Comparison of ENCODE assay signal across 1 cellular context in the genomic region with DNA sequence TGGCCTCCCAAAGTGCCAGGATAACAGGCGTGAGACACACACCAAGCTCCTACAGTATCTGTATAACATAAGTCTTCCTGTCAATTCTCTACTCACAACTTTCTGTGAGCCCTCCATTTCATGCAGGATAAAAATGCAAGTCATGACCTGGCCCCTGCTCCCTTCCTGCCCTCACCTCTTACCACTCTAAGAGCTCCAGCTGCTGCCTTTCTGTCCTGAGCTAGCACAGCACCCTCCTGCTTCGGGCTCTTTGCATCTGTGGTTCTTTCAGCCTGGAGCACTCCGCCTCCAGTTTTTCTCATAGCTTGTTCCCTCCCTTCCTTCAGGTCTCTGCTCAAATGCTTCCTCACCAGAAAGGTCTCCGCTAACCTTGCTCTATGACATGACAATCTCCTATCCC.
TF ChIP-seq lines count a peak whose summit lies in the region.

No MANE protein-coding gene starts in this region.

TF ChIP-seq in K562, 482 proteins besides CTCF, POLR2A, EP300 and RAD21 (continues in another document):
- no peak for TF ChIP-seq RAD51 (IDR thresholded peaks at IDR 0.05; ENCODE audit: borderline replicate concordance, low read depth)
- no peak for TF ChIP-seq RBM39 (optimal IDR thresholded peaks at IDR 0.05; ENCODE audit: low read depth, low read length)
- no peak for TF ChIP-seq SP1 (CRISPR knock-in tag; IDR thresholded peaks at IDR 0.05)
- no peak for TF ChIP-seq XRCC5 (IDR thresholded peaks at IDR 0.05; ENCODE audit: low read depth, low read length)
- no peak for TF ChIP-seq NUFIP1 (IDR thresholded peaks at IDR 0.05; ENCODE audit: partially characterized antibody)
- TF ChIP-seq XRCC3 (IDR thresholded peaks at IDR 0.05): no peak
- no peak for TF ChIP-seq PML (IDR thresholded peaks at IDR 0.05; ENCODE audit: low read length)
- TF ChIP-seq HDGF (IDR thresholded peaks at IDR 0.05): no peak
- TF ChIP-seq SRSF3 (IDR thresholded peaks at IDR 0.05; ENCODE audit: insufficient read depth, low read length): no peak
- peak; percentile 12; the same call in 1 of the 2 replicates for TF ChIP-seq SMARCE1 (IDR thresholded peaks at IDR 0.05)
- TF ChIP-seq, protein P1, sequence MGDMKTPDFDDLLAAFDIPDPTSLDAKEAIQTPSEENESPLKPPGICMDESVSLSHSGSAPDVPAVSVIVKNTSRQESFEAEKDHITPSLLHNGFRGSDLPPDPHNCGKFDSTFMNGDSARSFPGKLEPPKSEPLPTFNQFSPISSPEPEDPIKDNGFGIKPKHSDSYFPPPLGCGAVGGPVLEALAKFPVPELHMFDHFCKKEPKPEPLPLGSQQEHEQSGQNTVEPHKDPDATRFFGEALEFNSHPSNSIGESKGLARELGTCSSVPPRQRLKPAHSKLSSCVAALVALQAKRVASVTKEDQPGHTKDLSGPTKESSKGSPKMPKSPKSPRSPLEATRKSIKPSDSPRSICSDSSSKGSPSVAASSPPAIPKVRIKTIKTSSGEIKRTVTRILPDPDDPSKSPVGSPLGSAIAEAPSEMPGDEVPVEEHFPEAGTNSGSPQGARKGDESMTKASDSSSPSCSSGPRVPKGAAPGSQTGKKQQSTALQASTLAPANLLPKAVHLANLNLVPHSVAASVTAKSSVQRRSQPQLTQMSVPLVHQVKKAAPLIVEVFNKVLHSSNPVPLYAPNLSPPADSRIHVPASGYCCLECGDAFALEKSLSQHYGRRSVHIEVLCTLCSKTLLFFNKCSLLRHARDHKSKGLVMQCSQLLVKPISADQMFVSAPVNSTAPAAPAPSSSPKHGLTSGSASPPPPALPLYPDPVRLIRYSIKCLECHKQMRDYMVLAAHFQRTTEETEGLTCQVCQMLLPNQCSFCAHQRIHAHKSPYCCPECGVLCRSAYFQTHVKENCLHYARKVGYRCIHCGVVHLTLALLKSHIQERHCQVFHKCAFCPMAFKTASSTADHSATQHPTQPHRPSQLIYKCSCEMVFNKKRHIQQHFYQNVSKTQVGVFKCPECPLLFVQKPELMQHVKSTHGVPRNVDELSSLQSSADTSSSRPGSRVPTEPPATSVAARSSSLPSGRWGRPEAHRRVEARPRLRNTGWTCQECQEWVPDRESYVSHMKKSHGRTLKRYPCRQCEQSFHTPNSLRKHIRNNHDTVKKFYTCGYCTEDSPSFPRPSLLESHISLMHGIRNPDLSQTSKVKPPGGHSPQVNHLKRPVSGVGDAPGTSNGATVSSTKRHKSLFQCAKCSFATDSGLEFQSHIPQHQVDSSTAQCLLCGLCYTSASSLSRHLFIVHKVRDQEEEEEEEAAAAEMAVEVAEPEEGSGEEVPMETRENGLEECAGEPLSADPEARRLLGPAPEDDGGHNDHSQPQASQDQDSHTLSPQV (IDR thresholded peaks at IDR 0.05): peak; percentile 81
- no peak for TF ChIP-seq FOXK2 (conservative IDR thresholded peaks at IDR 0.05 in 1 of 2, IDR thresholded peaks at IDR 0.05 in 1 of 2; ENCODE audit: low read depth in 2 of 2)
- no peak for TF ChIP-seq ZNF75A (CRISPR knock-in tag; IDR thresholded peaks at IDR 0.05)
- TF ChIP-seq, protein P2, sequence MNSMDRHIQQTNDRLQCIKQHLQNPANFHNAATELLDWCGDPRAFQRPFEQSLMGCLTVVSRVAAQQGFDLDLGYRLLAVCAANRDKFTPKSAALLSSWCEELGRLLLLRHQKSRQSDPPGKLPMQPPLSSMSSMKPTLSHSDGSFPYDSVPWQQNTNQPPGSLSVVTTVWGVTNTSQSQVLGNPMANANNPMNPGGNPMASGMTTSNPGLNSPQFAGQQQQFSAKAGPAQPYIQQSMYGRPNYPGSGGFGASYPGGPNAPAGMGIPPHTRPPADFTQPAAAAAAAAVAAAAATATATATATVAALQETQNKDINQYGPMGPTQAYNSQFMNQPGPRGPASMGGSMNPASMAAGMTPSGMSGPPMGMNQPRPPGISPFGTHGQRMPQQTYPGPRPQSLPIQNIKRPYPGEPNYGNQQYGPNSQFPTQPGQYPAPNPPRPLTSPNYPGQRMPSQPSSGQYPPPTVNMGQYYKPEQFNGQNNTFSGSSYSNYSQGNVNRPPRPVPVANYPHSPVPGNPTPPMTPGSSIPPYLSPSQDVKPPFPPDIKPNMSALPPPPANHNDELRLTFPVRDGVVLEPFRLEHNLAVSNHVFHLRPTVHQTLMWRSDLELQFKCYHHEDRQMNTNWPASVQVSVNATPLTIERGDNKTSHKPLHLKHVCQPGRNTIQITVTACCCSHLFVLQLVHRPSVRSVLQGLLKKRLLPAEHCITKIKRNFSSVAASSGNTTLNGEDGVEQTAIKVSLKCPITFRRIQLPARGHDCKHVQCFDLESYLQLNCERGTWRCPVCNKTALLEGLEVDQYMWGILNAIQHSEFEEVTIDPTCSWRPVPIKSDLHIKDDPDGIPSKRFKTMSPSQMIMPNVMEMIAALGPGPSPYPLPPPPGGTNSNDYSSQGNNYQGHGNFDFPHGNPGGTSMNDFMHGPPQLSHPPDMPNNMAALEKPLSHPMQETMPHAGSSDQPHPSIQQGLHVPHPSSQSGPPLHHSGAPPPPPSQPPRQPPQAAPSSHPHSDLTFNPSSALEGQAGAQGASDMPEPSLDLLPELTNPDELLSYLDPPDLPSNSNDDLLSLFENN (IDR thresholded peaks at IDR 0.05; ENCODE audit: low read depth in 2 of 2, low read length in 2 of 2): no peak
- peak; percentile 92 for TF ChIP-seq C11orf30 (IDR thresholded peaks at IDR 0.05; ENCODE audit: low read depth)
- TF ChIP-seq, protein P3, sequence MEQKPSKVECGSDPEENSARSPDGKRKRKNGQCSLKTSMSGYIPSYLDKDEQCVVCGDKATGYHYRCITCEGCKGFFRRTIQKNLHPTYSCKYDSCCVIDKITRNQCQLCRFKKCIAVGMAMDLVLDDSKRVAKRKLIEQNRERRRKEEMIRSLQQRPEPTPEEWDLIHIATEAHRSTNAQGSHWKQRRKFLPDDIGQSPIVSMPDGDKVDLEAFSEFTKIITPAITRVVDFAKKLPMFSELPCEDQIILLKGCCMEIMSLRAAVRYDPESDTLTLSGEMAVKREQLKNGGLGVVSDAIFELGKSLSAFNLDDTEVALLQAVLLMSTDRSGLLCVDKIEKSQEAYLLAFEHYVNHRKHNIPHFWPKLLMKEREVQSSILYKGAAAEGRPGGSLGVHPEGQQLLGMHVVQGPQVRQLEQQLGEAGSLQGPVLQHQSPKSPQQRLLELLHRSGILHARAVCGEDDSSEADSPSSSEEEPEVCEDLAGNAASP (IDR thresholded peaks at IDR 0.05): no peak
- TF ChIP-seq PCBP2 (IDR thresholded peaks at IDR 0.05; ENCODE audit: low read depth, low read length, poor library complexity, severe bottlenecking): no peak
- TF ChIP-seq, protein P4, sequence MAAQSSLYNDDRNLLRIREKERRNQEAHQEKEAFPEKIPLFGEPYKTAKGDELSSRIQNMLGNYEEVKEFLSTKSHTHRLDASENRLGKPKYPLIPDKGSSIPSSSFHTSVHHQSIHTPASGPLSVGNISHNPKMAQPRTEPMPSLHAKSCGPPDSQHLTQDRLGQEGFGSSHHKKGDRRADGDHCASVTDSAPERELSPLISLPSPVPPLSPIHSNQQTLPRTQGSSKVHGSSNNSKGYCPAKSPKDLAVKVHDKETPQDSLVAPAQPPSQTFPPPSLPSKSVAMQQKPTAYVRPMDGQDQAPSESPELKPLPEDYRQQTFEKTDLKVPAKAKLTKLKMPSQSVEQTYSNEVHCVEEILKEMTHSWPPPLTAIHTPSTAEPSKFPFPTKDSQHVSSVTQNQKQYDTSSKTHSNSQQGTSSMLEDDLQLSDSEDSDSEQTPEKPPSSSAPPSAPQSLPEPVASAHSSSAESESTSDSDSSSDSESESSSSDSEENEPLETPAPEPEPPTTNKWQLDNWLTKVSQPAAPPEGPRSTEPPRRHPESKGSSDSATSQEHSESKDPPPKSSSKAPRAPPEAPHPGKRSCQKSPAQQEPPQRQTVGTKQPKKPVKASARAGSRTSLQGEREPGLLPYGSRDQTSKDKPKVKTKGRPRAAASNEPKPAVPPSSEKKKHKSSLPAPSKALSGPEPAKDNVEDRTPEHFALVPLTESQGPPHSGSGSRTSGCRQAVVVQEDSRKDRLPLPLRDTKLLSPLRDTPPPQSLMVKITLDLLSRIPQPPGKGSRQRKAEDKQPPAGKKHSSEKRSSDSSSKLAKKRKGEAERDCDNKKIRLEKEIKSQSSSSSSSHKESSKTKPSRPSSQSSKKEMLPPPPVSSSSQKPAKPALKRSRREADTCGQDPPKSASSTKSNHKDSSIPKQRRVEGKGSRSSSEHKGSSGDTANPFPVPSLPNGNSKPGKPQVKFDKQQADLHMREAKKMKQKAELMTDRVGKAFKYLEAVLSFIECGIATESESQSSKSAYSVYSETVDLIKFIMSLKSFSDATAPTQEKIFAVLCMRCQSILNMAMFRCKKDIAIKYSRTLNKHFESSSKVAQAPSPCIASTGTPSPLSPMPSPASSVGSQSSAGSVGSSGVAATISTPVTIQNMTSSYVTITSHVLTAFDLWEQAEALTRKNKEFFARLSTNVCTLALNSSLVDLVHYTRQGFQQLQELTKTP (IDR thresholded peaks at IDR 0.05; ENCODE audit: low read depth in 1 of 2, partially characterized antibody in 2 of 2): no peak
- TF ChIP-seq CXXC5 (CRISPR knock-in tag; IDR thresholded peaks at IDR 0.05): no peak
- TF ChIP-seq, protein P5, sequence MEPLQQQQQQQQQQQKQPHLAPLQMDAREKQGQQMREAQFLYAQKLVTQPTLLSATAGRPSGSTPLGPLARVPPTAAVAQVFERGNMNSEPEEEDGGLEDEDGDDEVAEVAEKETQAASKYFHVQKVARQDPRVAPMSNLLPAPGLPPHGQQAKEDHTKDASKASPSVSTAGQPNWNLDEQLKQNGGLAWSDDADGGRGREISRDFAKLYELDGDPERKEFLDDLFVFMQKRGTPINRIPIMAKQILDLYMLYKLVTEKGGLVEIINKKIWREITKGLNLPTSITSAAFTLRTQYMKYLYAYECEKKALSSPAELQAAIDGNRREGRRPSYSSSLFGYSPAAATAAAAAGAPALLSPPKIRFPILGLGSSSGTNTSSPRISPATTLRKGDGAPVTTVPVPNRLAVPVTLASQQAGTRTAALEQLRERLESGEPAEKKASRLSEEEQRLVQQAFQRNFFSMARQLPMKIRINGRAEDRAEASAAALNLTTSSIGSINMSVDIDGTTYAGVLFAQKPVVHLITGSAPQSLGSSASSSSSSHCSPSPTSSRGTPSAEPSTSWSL (CRISPR knock-in tag; IDR thresholded peaks at IDR 0.05; ENCODE audit: borderline replicate concordance): no peak
- TF ChIP-seq PHF8 (IDR thresholded peaks at IDR 0.05; ENCODE audit: borderline replicate concordance, low read length): no peak
- no peak for TF ChIP-seq PHB (CRISPR knock-in tag; IDR thresholded peaks at IDR 0.05)
- TF ChIP-seq YY1 (IDR thresholded peaks at IDR 0.05; ENCODE audit: borderline replicate concordance in 1 of 3, control insufficient read depth in 1 of 3, extremely low read depth in 1 of 3, insufficient read depth in 3 of 3, insufficient read length in 1 of 3, insufficient replicate concordance in 2 of 3, low read depth in 1 of 3, low read length in 2 of 3): peak in 1 of 3 experiments; percentile 62
- no peak for TF ChIP-seq ZNF507 (tag; conservative IDR thresholded peaks at IDR 0.05)
- no peak for TF ChIP-seq SAFB (IDR thresholded peaks at IDR 0.05; ENCODE audit: borderline replicate concordance, low read depth, low read length)
- TF ChIP-seq TCFL5 (CRISPR knock-in tag; conservative IDR thresholded peaks at IDR 0.05): no peak
- 0 out of 2 replicates have a peak, but pooled peaks have one; percentile 16 for TF ChIP-seq CBFA2T3 (IDR thresholded peaks at IDR 0.05)
- TF ChIP-seq ZNF324 (CRISPR knock-in tag; IDR thresholded peaks at IDR 0.05): no peak
- TF ChIP-seq, protein P6, sequence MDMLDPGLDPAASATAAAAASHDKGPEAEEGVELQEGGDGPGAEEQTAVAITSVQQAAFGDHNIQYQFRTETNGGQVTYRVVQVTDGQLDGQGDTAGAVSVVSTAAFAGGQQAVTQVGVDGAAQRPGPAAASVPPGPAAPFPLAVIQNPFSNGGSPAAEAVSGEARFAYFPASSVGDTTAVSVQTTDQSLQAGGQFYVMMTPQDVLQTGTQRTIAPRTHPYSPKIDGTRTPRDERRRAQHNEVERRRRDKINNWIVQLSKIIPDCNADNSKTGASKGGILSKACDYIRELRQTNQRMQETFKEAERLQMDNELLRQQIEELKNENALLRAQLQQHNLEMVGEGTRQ (CRISPR knock-in tag; IDR thresholded peaks at IDR 0.05): no peak
- TF ChIP-seq ATF1 (CRISPR knock-in tag; IDR thresholded peaks at IDR 0.05): no peak
- no peak for TF ChIP-seq ATF1 (tag; IDR thresholded peaks at IDR 0.05)
- TF ChIP-seq NFIC (IDR thresholded peaks at IDR 0.05): no peak
- TF ChIP-seq, protein P7, sequence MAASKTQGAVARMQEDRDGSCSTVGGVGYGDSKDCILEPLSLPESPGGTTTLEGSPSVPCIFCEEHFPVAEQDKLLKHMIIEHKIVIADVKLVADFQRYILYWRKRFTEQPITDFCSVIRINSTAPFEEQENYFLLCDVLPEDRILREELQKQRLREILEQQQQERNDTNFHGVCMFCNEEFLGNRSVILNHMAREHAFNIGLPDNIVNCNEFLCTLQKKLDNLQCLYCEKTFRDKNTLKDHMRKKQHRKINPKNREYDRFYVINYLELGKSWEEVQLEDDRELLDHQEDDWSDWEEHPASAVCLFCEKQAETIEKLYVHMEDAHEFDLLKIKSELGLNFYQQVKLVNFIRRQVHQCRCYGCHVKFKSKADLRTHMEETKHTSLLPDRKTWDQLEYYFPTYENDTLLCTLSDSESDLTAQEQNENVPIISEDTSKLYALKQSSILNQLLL (CRISPR knock-in tag; IDR thresholded peaks at IDR 0.05; ENCODE audit: borderline replicate concordance): no peak
- TF ChIP-seq, protein P8, sequence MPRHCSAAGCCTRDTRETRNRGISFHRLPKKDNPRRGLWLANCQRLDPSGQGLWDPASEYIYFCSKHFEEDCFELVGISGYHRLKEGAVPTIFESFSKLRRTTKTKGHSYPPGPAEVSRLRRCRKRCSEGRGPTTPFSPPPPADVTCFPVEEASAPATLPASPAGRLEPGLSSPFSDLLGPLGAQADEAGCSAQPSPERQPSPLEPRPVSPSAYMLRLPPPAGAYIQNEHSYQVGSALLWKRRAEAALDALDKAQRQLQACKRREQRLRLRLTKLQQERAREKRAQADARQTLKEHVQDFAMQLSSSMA (CRISPR knock-in tag; IDR thresholded peaks at IDR 0.05): no peak
- TF ChIP-seq MAFF (IDR thresholded peaks at IDR 0.05; ENCODE audit: low read length): peak; percentile 68; the same call in 1 of the 2 replicates
- TF ChIP-seq HOXB6 (CRISPR knock-in tag; IDR thresholded peaks at IDR 0.05; ENCODE audit: borderline replicate concordance): no peak
- peak; percentile 96 for TF ChIP-seq ZNF316 (IDR thresholded peaks at IDR 0.05)
- TF ChIP-seq, protein P9, sequence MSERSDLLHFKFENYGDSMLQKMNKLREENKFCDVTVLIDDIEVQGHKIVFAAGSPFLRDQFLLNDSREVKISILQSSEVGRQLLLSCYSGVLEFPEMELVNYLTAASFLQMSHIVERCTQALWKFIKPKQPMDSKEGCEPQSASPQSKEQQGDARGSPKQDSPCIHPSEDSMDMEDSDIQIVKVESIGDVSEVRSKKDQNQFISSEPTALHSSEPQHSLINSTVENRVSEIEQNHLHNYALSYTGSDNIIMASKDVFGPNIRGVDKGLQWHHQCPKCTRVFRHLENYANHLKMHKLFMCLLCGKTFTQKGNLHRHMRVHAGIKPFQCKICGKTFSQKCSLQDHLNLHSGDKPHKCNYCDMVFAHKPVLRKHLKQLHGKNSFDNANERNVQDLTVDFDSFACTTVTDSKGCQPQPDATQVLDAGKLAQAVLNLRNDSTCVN (CRISPR knock-in tag; IDR thresholded peaks at IDR 0.05): no peak
- TF ChIP-seq SMAD4 (CRISPR knock-in tag; conservative IDR thresholded peaks at IDR 0.05): no peak
- no peak for TF ChIP-seq LCOR (CRISPR knock-in tag; IDR thresholded peaks at IDR 0.05)
- peak; percentile 41 for TF ChIP-seq MEIS2 (IDR thresholded peaks at IDR 0.05; ENCODE audit: partially characterized antibody)
- no peak for TF ChIP-seq TRIM28 (IDR thresholded peaks at IDR 0.05)
